In the genomic region with DNA sequence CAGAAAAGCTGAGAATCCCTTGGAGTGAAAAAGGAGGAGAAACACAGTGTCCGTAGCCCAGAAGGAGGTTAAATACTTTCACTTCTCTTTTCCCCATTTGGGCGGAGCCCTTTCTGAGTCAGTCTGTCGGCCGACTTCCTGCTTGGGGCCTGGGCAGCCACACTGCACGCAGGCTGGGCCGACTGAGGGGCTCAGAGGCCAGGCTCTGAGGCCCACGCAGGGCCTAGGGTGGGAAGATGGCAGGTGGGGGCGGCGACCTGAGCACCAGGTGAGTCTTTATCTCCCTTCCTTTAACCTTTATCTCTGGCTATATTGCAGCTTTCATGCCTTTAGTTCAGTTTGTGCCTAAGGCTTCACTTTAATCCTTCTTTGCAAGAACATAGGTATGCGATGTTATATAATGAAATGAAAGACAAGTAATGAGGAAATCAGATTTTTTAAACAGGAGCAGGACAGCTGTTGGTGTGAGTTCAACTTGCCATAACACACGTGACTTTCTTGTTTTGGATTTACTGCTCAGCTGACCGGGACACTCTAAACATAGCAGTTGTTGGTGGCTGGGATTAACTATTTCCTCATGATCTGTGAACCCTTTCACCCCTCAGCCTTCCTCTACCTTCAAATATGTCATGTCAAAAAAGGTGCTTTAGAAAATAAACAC, we compare ENCODE assay signal across 8 cellular contexts. TPM values are rescaled to one million over a fixed set of nuclear protein-coding genes. Genes with fewer than 3 reads are reported as not detected.
DNase-seq lines count a peak whose midpoint lies in the region; ATAC-seq and TF ChIP-seq lines count a peak whose summit lies in the region.

SP100 (plus strand) TSS at position 141 of the 661 bp plus-strand sequence; CDS start at position 237, 96 bp downstream.

- peak; percentile 76 for ATAC-seq in GM21786 (IDR thresholded peaks at IDR 0.05; ENCODE audit: unreplicated experiment)
- peak; percentile 80 for ATAC-seq in activated CD4-positive, alpha-beta T cell treated with anti-CD3 and anti-CD28 coated beads for 36 hours

- no peaks in the 10 kb centered on the region for H3K36me3 ChIP-seq in Loucy (ENCODE audit: insufficient read depth, low read length)

- DNase-seq in EL (peak; percentile 92), coronary artery (ENCODE audit: low spot score) (peak; percentile 85), mesothelial cell of epicardium (ENCODE audit: low spot score in 2 of 2, unreplicated experiment in 2 of 2) (no peak), NCI-H1417 treated with DMSO at 0.1 percent for 48 hours (lab: John Stamatoyannopoulos, UW) (no peak)
- peak; percentile 87 for DNase-seq in activated CD4-positive, alpha-beta T cell treated with anti-CD3 and anti-CD28 coated beads for 36 hours
- DNase-seq in stimulated activated CD8-positive, alpha-beta memory T cell treated with anti-CD3 and anti-CD28 coated beads, Interleukin-7, amount 100 ng/mL, for 1 hour (ENCODE audit: low read depth in 2 of 2): peak; percentile 58 to 62

- peaks cover 32% of the 10 kb centered on the region for H3K36me3 Mint-ChIP-seq in activated CD4-positive, alpha-beta T cell treated with anti-CD3 and anti-CD28 coated beads for 36 hours (ENCODE audit: low read depth)
- no peaks in the 10 kb centered on the region for H3K36me3 Mint-ChIP-seq in mesothelial cell of epicardium

- H3K4me2 ChIP-seq in Loucy (ENCODE audit: low read depth, low read length, poor library complexity, severe bottlenecking): peak within 1 kb of the TSS; percentile 100

- H3K4me1 ChIP-seq in Loucy (ENCODE audit: insufficient read depth, low read length, poor library complexity, severe bottlenecking): peaks cover 65% of the 10 kb centered on the region

- H3K79me2 ChIP-seq in Loucy (ENCODE audit: insufficient read depth, low read length): peaks cover 49% of the 10 kb centered on the region

- POLR2A ChIA-PET in activated CD4-positive, alpha-beta T cell treated with anti-CD3 and anti-CD28 coated beads for 36 hours (lab: Charles Lee): no interaction called here

- H3K4me3 Mint-ChIP-seq in activated CD4-positive, alpha-beta T cell treated with anti-CD3 and anti-CD28 coated beads for 36 hours: peak within 1 kb of the TSS; percentile 98
- H3K4me3 Mint-ChIP-seq in mesothelial cell of epicardium: peak within 1 kb of the TSS; percentile 66

- no peak for TF ChIP-seq CTCF in Loucy (conservative IDR thresholded peaks at IDR 0.05; ENCODE audit: low read length)
- no peak for TF ChIP-seq CTCF in coronary artery (IDR thresholded peaks at IDR 0.05)
- no peak for TF ChIP-seq CTCF in mesothelial cell of epicardium (IDR thresholded peaks at IDR 0.05; ENCODE audit: unreplicated experiment)

- H3K4me1 Mint-ChIP-seq in activated CD4-positive, alpha-beta T cell treated with anti-CD3 and anti-CD28 coated beads for 36 hours: peaks cover 66% of the 10 kb centered on the region
- peaks cover 33% of the 10 kb centered on the region for H3K4me1 Mint-ChIP-seq in mesothelial cell of epicardium

- CTCF ChIA-PET in activated CD4-positive, alpha-beta T cell treated with anti-CD3 and anti-CD28 coated beads for 36 hours (lab: Charles Lee): interaction anchor here (1.0 to 1.4 kb wide), 3 partner anchors 195 to 382 kb away, joined by 3 to 4 read pairs (median 3); no protein-coding TSS in a partner anchor

- no peaks in the 10 kb centered on the region for H3K27me3 Mint-ChIP-seq in activated CD4-positive, alpha-beta T cell treated with anti-CD3 and anti-CD28 coated beads for 36 hours
- H3K27me3 Mint-ChIP-seq in mesothelial cell of epicardium (ENCODE audit: low read depth): peaks cover 20% of the 10 kb centered on the region

- H3K9ac ChIP-seq in Loucy (ENCODE audit: low read depth, low read length, poor library complexity, severe bottlenecking): peak within 1 kb of the TSS; percentile 96

- peaks cover 10% of the 10 kb centered on the region for H4K20me1 ChIP-seq in Loucy (ENCODE audit: insufficient read depth, low read length, poor library complexity, severe bottlenecking)

- intact Hi-C loops in activated CD4-positive, alpha-beta T cell treated with anti-CD3 and anti-CD28 coated beads for 36 hours (cut with DNase I, micrococcal nuclease): loop anchor here (1.0 to 10.0 kb wide), 12 partner anchors 31 to 383 kb away; partner anchors contain the start of genes SP110 (in 2 of the 2) and SP140L (in 2 of the 2)

- peak within 1 kb of the TSS; percentile 98 for H3K27ac Mint-ChIP-seq in activated CD4-positive, alpha-beta T cell treated with anti-CD3 and anti-CD28 coated beads for 36 hours
- H3K27ac Mint-ChIP-seq in mesothelial cell of epicardium: peak within 1 kb of the TSS; percentile 62

- no peaks in the 10 kb centered on the region for H3K9me3 ChIP-seq in Loucy (ENCODE audit: insufficient read depth, low read depth, low read length)

- H3K4me3 ChIP-seq in Loucy (ENCODE audit: low read length, poor library complexity, severe bottlenecking) (peak within 1 kb of the TSS; percentile 81), coronary artery (peak within 1 kb of the TSS; percentile 85)

- peak within 1 kb of the TSS; percentile 92 for H2AFZ ChIP-seq in Loucy (ENCODE audit: low read length)

- no peaks in the 10 kb centered on the region for H3K9me2 ChIP-seq in Loucy (replicated peaks; ENCODE audit: low read depth, low read length)

- H3K27ac ChIP-seq in coronary artery: peak within 1 kb of the TSS; percentile 73 to 96

- H3F3A ChIP-seq in Loucy (ENCODE audit: low read depth): no peaks in the 10 kb centered on the region

- no peaks in the 10 kb centered on the region for H3K27me3 ChIP-seq in Loucy (ENCODE audit: insufficient read depth, low read length, poor library complexity, severe bottlenecking)

- no peaks in the 10 kb centered on the region for H3K9me3 Mint-ChIP-seq in activated CD4-positive, alpha-beta T cell treated with anti-CD3 and anti-CD28 coated beads for 36 hours (ENCODE audit: low read depth)
- H3K9me3 Mint-ChIP-seq in mesothelial cell of epicardium: no peaks in the 10 kb centered on the region

RNA-seq across cellular contexts. Expression of gene SP100, which starts in this region (rescaled TPM):
- total RNA-seq in activated CD4-positive, alpha-beta T cell treated with anti-CD3 and anti-CD28 coated beads for 36 hours: 100 to 1,000 TPM; 150 to 174 TPM
- 46.3 to 52.0 TPM (median 47.4 TPM) in 3 replicates for total RNA-seq in mesothelial cell of epicardium

Comparison
In these comparisons a context has a peak if more than half of its experiments do, and no peak if none do; other contexts are left out.
1. DNase-seq: peak in EL (single experiment), activated CD4-positive, alpha-beta T cell treated with anti-CD3 and anti-CD28 coated beads for 36 hours (single experiment), coronary artery (single experiment) and stimulated activated CD8-positive, alpha-beta memory T cell treated with anti-CD3 and anti-CD28 coated beads, Interleukin-7, amount 100 ng/mL, for 1 hour (2 of 2); none in mesothelial cell of epicardium (0 of 2) and NCI-H1417 treated with DMSO at 0.1 percent for 48 hours (single experiment).